In genomic region chr14:68580676-68581075, GRCh38 we compare ENCODE assay signal across 25 cellular contexts.
DNase-seq lines count a peak whose midpoint lies in the region; ATAC-seq and TF ChIP-seq lines count a peak whose summit lies in the region.
"Had no signal": no experiment of that assay in that cellular context is flagged by ENCODE, and none has a peak within 500 bp of the region (broad histone marks: within the 10 kb centered on the region; RNA-seq: fewer than 3 reads in every experiment).

No MANE protein-coding gene starts in this region.

- H3K27ac ChIP-seq in smooth muscle cell (ENCODE audit: low read depth), result peak overlapping the region; percentile 51
- H3K27ac ChIP-seq: 22Rv1, brain microvascular endothelial cell, colonic mucosa, left ventricle myocardium inferior had no signal

- no peak overlapping the region for H3K4me3 Mint-ChIP-seq in T-helper 17 cell
- H3K4me3 Mint-ChIP-seq: HFFc6; T-helper 2 cell treated with Interferon-gamma antibody and Interleukin-4, amounts not matched to agents 5 μg/mL and 100 μg/mL, for 36 hours; type B pancreatic cell had no signal

- peaks cover 4% of the 10 kb centered on the region for H3K4me1 Mint-ChIP-seq in T-helper 17 cell

- peak overlapping the region; percentile 43 for H3K27ac Mint-ChIP-seq in T-helper 17 cell
- H3K27ac Mint-ChIP-seq: T-helper 2 cell treated with Interferon-gamma antibody and Interleukin-4, amounts not matched to agents 5 μg/mL and 100 μg/mL, for 36 hours; type B pancreatic cell had no signal

- peaks cover 11% of the 10 kb centered on the region for H3F3A ChIP-seq in smooth muscle cell (ENCODE audit: low read depth)

- TF ChIP-seq CTCF in smooth muscle cell (IDR thresholded peaks at IDR 0.05; ENCODE audit: borderline replicate concordance, insufficient read depth, poor library complexity, severe bottlenecking), result no peak

- H3K79me2 ChIP-seq in smooth muscle cell (ENCODE audit: low read depth), result no peaks in the 10 kb centered on the region

- no peaks in the 10 kb centered on the region for H3K27me3 Mint-ChIP-seq in T-helper 17 cell
- H3K27me3 Mint-ChIP-seq: type B pancreatic cell had no signal

- H4K20me1 ChIP-seq in smooth muscle cell (ENCODE audit: low read depth), result no peaks in the 10 kb centered on the region

- no peaks in the 10 kb centered on the region for H3K36me3 Mint-ChIP-seq in T-helper 17 cell (ENCODE audit: low read depth)

- H3K9me3 ChIP-seq in T-helper 17 cell (ENCODE audit: control insufficient read depth, low read length, poor library complexity, severe bottlenecking) (no peaks in the 10 kb centered on the region), smooth muscle cell (replicated peaks; ENCODE audit: low read depth) (no peaks in the 10 kb centered on the region)
- H3K9me3 ChIP-seq: colonic mucosa, left ventricle myocardium inferior, SK-N-SH, stomach had no signal

- no peaks in the 10 kb centered on the region for H3K36me3 ChIP-seq in smooth muscle cell (ENCODE audit: low read depth)
- H3K36me3 ChIP-seq: brain microvascular endothelial cell, colonic mucosa, heart right ventricle, left ventricle myocardium inferior, stomach had no signal

- no peak overlapping the region for H3K4me3 ChIP-seq in smooth muscle cell
- H3K4me3 ChIP-seq: colonic mucosa, heart right ventricle, left ventricle myocardium inferior, stomach had no signal

- peak; percentile 52 for DNase-seq in NCI-H2171 treated with DMSO at 0.1 percent for 48 hours (lab: John Stamatoyannopoulos, UW)
- DNase-seq in NCI-H2171 (lab: John Stamatoyannopoulos, UW), result no peak
- DNase-seq in T-helper 17 cell, result no peak
- peak; percentile 91 for DNase-seq in myocyte (ENCODE audit: low read depth)
- DNase-seq in smooth muscle cell (lab: John Stamatoyannopoulos, UW; ENCODE audit: unreplicated experiment), result no peak
- no peak for DNase-seq in NCI-H187 (lab: John Stamatoyannopoulos, UW)
- DNase-seq: activated CD4-positive, alpha-beta T cell treated with anti-CD3 and anti-CD28 coated beads, Interleukin-2, amount 50 U/mL, for 48 hours; activated effector memory CD4-positive, alpha-beta T cell treated with anti-CD3 and anti-CD28 coated beads, Interleukin-2, amount 50 U/mL, for 16 hours; AML-193; brain microvascular endothelial cell; colonic mucosa; heart right ventricle; HFFc6; left ventricle myocardium inferior; NCI-H1092 treated with DMSO at 0.1 percent for 48 hours; NCI-H2029 treated with DMSO at 0.1 percent for 48 hours; NCI-H446 treated with DMSO at 0.1 percent for 48 hours; nucleus accumbens; SK-N-SH; stomach had no signal

- H2AFZ ChIP-seq in smooth muscle cell (ENCODE audit: low read depth), result no peak overlapping the region

- peaks cover 20% of the 10 kb centered on the region for H3K4me1 ChIP-seq in smooth muscle cell (ENCODE audit: low read depth)
- H3K4me1 ChIP-seq: colonic mucosa had no signal

- no peaks in the 10 kb centered on the region for H3K27me3 ChIP-seq in smooth muscle cell (ENCODE audit: low read depth)
- H3K27me3 ChIP-seq: brain microvascular endothelial cell, colonic mucosa, heart right ventricle, stomach had no signal

- no peak for ATAC-seq in T-helper 17 cell
- ATAC-seq in GM18498 (IDR thresholded peaks at IDR 0.05; ENCODE audit: unreplicated experiment), result no peak
- no peak for ATAC-seq in HG03139 (IDR thresholded peaks at IDR 0.05; ENCODE audit: unreplicated experiment)
- ATAC-seq: heart right ventricle had no signal

- peak overlapping the region; percentile 20 for H3K4me2 ChIP-seq in smooth muscle cell
- H3K4me2 ChIP-seq: SK-N-SH had no signal

- 47% methylated on average over 5 of the region's 5 CpGs for WGBS in smooth muscle cell (ENCODE audit: low lambda C conversion rate)

- H3K9ac ChIP-seq in smooth muscle cell (ENCODE audit: low read depth), result no peak overlapping the region
- H3K9ac ChIP-seq: SK-N-SH had no signal

Comparison
In these comparisons a context has a peak if more than half of its experiments do, and no peak if none do; other contexts are left out.
1. DNase-seq: peak in NCI-H2171 treated with DMSO at 0.1 percent for 48 hours (single experiment) and myocyte (single experiment); none in NCI-H2171 (single experiment), T-helper 17 cell (0 of 3), smooth muscle cell (single experiment) and NCI-H187 (0 of 2).